ENCODE assay signal across 6 cellular contexts in the genomic region with DNA sequence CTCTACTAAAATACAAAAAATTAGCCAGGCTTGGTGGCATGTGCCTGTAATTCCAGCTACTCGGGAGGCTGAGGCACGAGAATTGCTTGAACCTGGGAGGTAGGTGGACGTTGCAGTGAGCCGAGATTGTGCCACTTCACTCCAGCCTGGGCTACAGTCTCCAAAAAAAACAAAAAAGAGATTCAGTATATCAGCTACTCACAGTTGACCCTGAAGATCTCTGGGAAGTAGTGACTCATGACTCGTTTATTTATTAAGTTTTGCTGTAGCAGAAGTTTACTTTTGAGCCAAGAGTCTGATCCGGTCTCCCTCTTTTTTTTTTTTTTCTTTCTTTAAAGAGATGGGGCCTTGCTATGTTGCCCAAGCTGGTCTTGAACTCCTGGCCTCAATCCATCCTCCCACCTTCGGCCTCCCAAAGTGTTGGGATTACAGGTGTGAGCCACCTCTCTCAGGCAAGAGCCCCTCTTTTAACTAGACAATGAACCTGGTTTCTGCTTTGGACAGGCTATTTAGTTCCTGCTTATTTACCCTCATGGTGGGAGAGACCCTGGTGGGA. TPM values are rescaled to one million over a fixed set of nuclear protein-coding genes. Genes with fewer than 3 reads are reported as not detected.
DNase-seq lines count a peak whose midpoint lies in the region; ATAC-seq and TF ChIP-seq lines count a peak whose summit lies in the region.

No MANE protein-coding gene starts in this region.

- ATAC-seq in heart right ventricle (peak in 7 of 8 donors; percentile 9 to 40 (median 30)), HG02678 (IDR thresholded peaks at IDR 0.05; ENCODE audit: unreplicated experiment) (no peak)

- CTCF ChIA-PET in RWPE1 (lab: Yijun Ruan, JAX): interaction anchor here (0.6 to 1.4 kb wide), 4 partner anchors 8 to 207 kb away, joined by 3 to 5 read pairs (median 4); no protein-coding TSS in a partner anchor

- H3K27ac ChIP-seq in 22Rv1 (peak overlapping the region; percentile 38; the same call in 1 of the 2 replicates), RWPE1 (peak overlapping the region; percentile 99), heart right ventricle (peak overlapping the region; percentile 65 to 83 (median 80))

- POLR2A ChIA-PET in RWPE1 (lab: Yijun Ruan, JAX; ENCODE audit: low non-redundant PET): interaction anchor here (0.5 kb wide), 1 partner anchor 8 kb away, joined by 10 read pairs; no protein-coding TSS in a partner anchor

- no peaks in the 10 kb centered on the region for H3K9me3 ChIP-seq in heart right ventricle

- WGBS in heart right ventricle, 2 donors: 50 to 63% methylated on average over 7 of the region's 7 CpGs

- peaks cover 0 to 22% (median 0%) of the 10 kb centered on the region in 9 donors for H3K36me3 ChIP-seq in heart right ventricle

- H3K4me1 ChIP-seq in heart right ventricle: peaks cover 27 to 78% (median 68%) of the 10 kb centered on the region in 9 donors

- TF ChIP-seq CTCF in 22Rv1 (IDR thresholded peaks at IDR 0.05) (no peak), RWPE1 (conservative IDR thresholded peaks at IDR 0.05; ENCODE audit: low read depth) (no peak), heart right ventricle (IDR thresholded peaks at IDR 0.05) (no peak)

- H3K4me3 ChIP-seq in heart right ventricle: peak overlapping the region in 3 of 10 donors; percentile 3 to 18 (median 16)

- H3K27me3 ChIP-seq in heart right ventricle: no peaks in the 10 kb centered on the region

- DNase-seq in RWPE1 (ENCODE audit: low spot score): peak; percentile 50
- no peak for DNase-seq in heart right ventricle
- no peak for DNase-seq in NCI-H82 (lab: John Stamatoyannopoulos, UW)
- no peak for DNase-seq in NCI-H2029 treated with DMSO at 0.1 percent for 48 hours (lab: John Stamatoyannopoulos, UW)

- intact Hi-C loops in heart right ventricle (cut with DNase I): loop anchor here in 1 of 10 donors (5.0 kb wide), 1 partner anchor 38 kb away; a partner anchor contains a TSS

RNA-seq across cellular contexts. Expression of a gene that starts 4.4 kb away (rescaled TPM):
- 100 to 1,000 TPM in 1 of 10 donors, 10 to 100 TPM in 9; 24.5 to 122 (median 37.4) TPM for total RNA-seq in heart right ventricle
- polyA plus RNA-seq in heart right ventricle: 10 to 100 TPM; 50.9 to 53.0 TPM

RNA-seq across cellular contexts. Expression of a gene that starts 8.7 kb away (rescaled TPM):
- 10 to 100 TPM in 9 of 10 donors, 1 to 10 TPM in 1; 9.6 to 14.8 (median 12.0) TPM for total RNA-seq in heart right ventricle
- polyA plus RNA-seq in heart right ventricle: 10 to 100 TPM; 28.7 to 35.1 TPM

RNA-seq across cellular contexts. Expression of a gene that starts 12.7 kb away (rescaled TPM):
- total RNA-seq in heart right ventricle: 1 to 10 TPM in 8 of 10 donors, under 1 TPM in 2; 0.74 to 2.4 (median 1.1) TPM
- 1 to 10 TPM in 1 of 2 donors, under 1 TPM in 1; 0.62 to 6.3 TPM for polyA plus RNA-seq in heart right ventricle

RNA-seq across cellular contexts. Expression of a gene that starts 18.3 kb away (rescaled TPM):
- 100 to 1,000 TPM in 2 of 10 donors, 10 to 100 TPM in 8; 44.2 to 115 (median 60.5) TPM for total RNA-seq in heart right ventricle
- polyA plus RNA-seq in heart right ventricle: 100 to 1,000 TPM in 1 of 2 donors, 10 to 100 TPM in 1; 73.8 to 114 TPM

RNA-seq across cellular contexts. Expression of a gene that starts 34.1 kb away (rescaled TPM):
- 10 to 100 TPM; 28.6 to 48.2 (median 38.6) TPM for total RNA-seq in heart right ventricle
- 100 to 1,000 TPM in 1 of 2 donors, 10 to 100 TPM in 1; 16.3 to 136 TPM for polyA plus RNA-seq in heart right ventricle

Comparison
In these comparisons a context has a peak if more than half of its experiments do, and no peak if none do; other contexts are left out.
1. H3K27ac ChIP-seq: peak in every context shown above with its lines; median percentile 99 in RWPE1; 80 in heart right ventricle; 38 in 22Rv1.